ENCODE assay signal across 8 cellular contexts in the genomic region with DNA sequence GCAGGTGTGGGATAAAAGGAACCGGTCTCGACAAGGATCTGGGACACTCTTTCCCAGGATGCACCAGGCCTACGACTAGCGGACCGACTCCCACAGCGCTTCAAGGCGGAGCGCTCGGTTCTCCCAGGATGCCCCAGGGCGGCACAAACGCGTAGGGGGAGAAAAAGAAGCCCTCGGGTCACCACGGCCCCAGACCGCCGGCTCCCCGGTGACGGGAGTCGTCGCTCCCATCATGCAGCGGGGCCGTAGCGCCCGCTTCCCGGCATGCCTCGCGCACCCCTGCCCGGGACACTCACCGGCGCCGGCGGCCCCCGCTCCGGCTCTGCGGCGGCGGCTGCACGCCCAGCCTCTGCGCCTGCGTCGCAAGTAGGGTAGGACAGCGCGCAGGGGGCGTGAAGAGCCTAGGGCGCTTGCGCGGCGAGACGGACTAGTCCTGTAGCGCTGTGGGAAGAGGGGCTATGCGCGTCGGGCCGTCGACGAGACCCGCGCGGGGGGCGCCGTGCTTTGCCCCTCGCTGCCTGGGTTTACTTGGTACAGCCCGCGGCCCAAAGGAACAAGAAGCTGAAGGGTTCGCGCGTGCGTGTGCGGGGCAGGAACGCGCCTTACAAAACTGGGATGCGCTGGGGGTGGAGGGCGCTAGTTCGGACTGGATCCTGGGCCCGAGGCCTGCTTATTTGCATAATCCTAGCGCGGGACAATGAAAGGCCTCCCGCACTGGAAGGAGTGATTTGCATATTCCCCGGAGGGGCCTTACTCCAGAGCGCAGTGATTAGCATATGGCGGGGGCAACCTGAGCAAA. TPM values are rescaled to one million over a fixed set of nuclear protein-coding genes. Genes with fewer than 3 reads are reported as not detected.
DNase-seq lines count a peak whose midpoint lies in the region; ATAC-seq and TF ChIP-seq lines count a peak whose summit lies in the region.

A gene with protein sequence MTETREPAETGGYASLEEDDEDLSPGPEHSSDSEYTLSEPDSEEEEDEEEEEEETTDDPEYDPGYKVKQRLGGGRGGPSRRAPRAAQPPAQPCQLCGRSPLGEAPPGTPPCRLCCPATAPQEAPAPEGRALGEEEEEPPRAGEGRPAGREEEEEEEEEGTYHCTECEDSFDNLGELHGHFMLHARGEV (minus strand): TSS at position 368 of the 799 bp plus-strand sequence. CDS start 5,325 bp downstream, outside the sequence.

- H3K27me3 ChIP-seq in ovary (no peaks in the 10 kb centered on the region), thymus (ENCODE audit: control insufficient read depth, insufficient read depth) (no peaks in the 10 kb centered on the region)

- ATAC-seq in HG02588 (IDR thresholded peaks at IDR 0.05; ENCODE audit: unreplicated experiment), result peak; percentile 81
- peak; percentile 96 for ATAC-seq in Right ventricle myocardium inferior

- WGBS in ovary, 3 donors, result 0 to 1% (median 1%) methylated on average over 42 to 81 of the region's 81 CpGs
- WGBS in thymus, result under 1% methylated on average over 81 of the region's 81 CpGs

- DNase-seq in GM10266 (ENCODE audit: extremely low spot score), result peak; percentile 95
- DNase-seq in NCI-H1092 (lab: John Stamatoyannopoulos, UW), result peak; percentile 80
- peak; percentile 64 to 77 for DNase-seq in SW 1271 (lab: John Stamatoyannopoulos, UW)
- DNase-seq in activated naive CD8-positive, alpha-beta T cell treated with anti-CD3 and anti-CD28 coated beads, Interleukin-2, amount 50 U/mL, for 16 hours (ENCODE audit: low read depth, low spot score), result peak; percentile 73
- peak; percentile 94 for DNase-seq in Right ventricle myocardium inferior (ENCODE audit: missing footprints)
- DNase-seq in ovary, result peak; percentile 85 to 91 (median 86)

- TF ChIP-seq POLR2A in ovary (IDR thresholded peaks at IDR 0.05), result peak; percentile 69

- H3K36me3 ChIP-seq in ovary, result no peaks in the 10 kb centered on the region
- no peaks in the 10 kb centered on the region for H3K36me3 ChIP-seq in thymus (ENCODE audit: control insufficient read depth, insufficient read depth)

- TF ChIP-seq EP300 in ovary (IDR thresholded peaks at IDR 0.05), result no peak

- TF ChIP-seq CTCF in GM10266 (IDR thresholded peaks at IDR 0.05; ENCODE audit: control insufficient read depth, insufficient read depth, low read depth, missing control alignments) (no peak), ovary (IDR thresholded peaks at IDR 0.05) (peak in 1 of 3 donors; percentile 5)

- H3K4me1 ChIP-seq in ovary (ENCODE audit: insufficient read depth) (peaks cover 5% of the 10 kb centered on the region), thymus (ENCODE audit: control insufficient read depth, insufficient read depth, low read length) (peaks cover 9% of the 10 kb centered on the region)

- H3K9me3 ChIP-seq in ovary (no peaks in the 10 kb centered on the region), thymus (ENCODE audit: control insufficient read depth) (no peaks in the 10 kb centered on the region)

- intact Hi-C loops in Right ventricle myocardium inferior (cut with DNase I) (loop anchor here (1.0 kb wide), 1 partner anchor 23 kb away; a partner anchor contains a TSS), ovary (cut with DNase I) (no loop called here)

- H3K27ac ChIP-seq in ovary, result peak within 1 kb of the TSS; percentile 67 to 92
- peak within 1 kb of the TSS; percentile 87 for H3K27ac ChIP-seq in thymus (ENCODE audit: low read depth)

- H3K4me3 ChIP-seq in ovary, result peak within 1 kb of the TSS; percentile 75
- H3K4me3 ChIP-seq in thymus (ENCODE audit: low read length), result peak within 1 kb of the TSS; percentile 81

RNA-seq across cellular contexts. Expression of the gene that starts here (rescaled TPM):
- total RNA-seq in Right ventricle myocardium inferior (32.9 TPM), ovary (10 to 100 TPM; 30.0 to 69.0 (median 43.1) TPM)
- polyA plus RNA-seq in ovary (10 to 100 TPM; 11.6 to 59.0 TPM), thymus (54.8 TPM)

Comparison
In these comparisons a context has a peak if more than half of its experiments do, and no peak if none do; other contexts are left out.
1. Peak in every context shown above with its lines: DNase-seq, ATAC-seq, H3K4me3 ChIP-seq and H3K27ac ChIP-seq.